Comparison of ENCODE assay signal across 8 cellular contexts in the genomic region with DNA sequence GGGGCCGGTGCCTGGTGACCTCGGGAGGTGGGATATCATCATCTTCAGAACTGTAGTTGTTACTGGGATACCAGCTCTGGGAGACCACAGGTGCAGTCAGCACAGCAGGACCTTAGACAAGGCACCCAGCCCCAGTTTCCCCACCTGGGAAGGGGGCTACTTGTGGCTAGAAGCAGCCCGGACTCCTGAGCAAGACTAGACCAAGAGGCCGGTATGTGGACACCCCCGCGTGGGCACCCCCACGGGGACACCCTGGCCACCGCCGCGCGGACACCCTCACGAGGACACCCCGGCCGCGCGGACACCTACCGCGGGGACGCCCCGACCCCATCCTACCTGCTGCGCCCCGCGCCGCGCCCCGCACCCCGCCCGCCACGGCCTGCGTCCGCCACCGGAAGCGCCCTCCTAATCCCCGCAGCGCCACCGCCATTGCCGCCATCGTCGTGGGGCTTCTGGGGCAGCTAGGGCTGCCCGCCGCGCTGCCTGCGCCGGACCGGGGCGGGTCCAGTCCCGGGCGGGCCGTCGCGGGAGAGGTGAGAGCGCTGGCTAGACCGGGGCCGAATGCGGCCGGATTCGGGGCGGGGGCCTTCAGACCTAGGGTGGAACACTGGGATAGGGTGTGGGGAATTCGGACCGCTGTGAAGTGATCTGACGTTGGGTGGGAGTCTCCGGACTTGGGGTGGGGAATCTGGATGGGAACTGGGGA. TPM values are rescaled to one million over a fixed set of nuclear protein-coding genes. Genes with fewer than 3 reads are reported as not detected.
DNase-seq lines count a peak whose midpoint lies in the region; TF ChIP-seq lines count a peak whose summit lies in the region.

A gene (plus strand): TSS at position 408 of the 706 bp plus-strand sequence. CDS start 20,755 bp downstream, outside the sequence.
A gene (minus strand): TSS at position 454 of the 706 bp plus-strand sequence. CDS start 15 bp downstream, at position 439.

- H3K27ac ChIP-seq in brain microvascular endothelial cell = peak within 1 kb of the TSS; percentile 97
- peak within 1 kb of the TSS; percentile 89 for H3K27ac ChIP-seq in smooth muscle cell (ENCODE audit: low read depth)

- peak; percentile 58 for DNase-seq in NK-92 treated with Interleukin-12 subunit alpha and Interleukin-12 subunit beta, amount 100 ng/mL, for 24 hours (lab: John Stamatoyannopoulos, UW)
- DNase-seq in NK-92 (lab: John Stamatoyannopoulos, UW; ENCODE audit: unreplicated experiment) = no peak
- peak; percentile 22 for DNase-seq in KG1 (lab: John Stamatoyannopoulos, UW)
- peak; percentile 77 for DNase-seq in UCSD-AML1 (lab: John Stamatoyannopoulos, UW; ENCODE audit: unreplicated experiment)
- peak; percentile 28 for DNase-seq in brain microvascular endothelial cell
- DNase-seq in iPS-NIHi11 (ENCODE audit: low spot score) = peak; percentile 90
- DNase-seq in smooth muscle cell (lab: John Stamatoyannopoulos, UW; ENCODE audit: unreplicated experiment) = no peak
- DNase-seq in amniotic stem cell (lab: John Stamatoyannopoulos, UW) = no peak

- peak within 1 kb of the TSS; percentile 73 for H3K9ac ChIP-seq in smooth muscle cell (ENCODE audit: low read depth)

- 99% methylated on average over 26 of the region's 62 CpGs for WGBS in smooth muscle cell (ENCODE audit: low lambda C conversion rate)

- H2AFZ ChIP-seq in smooth muscle cell (ENCODE audit: low read depth) = peak within 1 kb of the TSS; percentile 23

- peak within 1 kb of the TSS; percentile 54 for H3K4me2 ChIP-seq in smooth muscle cell

- H3K9me3 ChIP-seq in smooth muscle cell (replicated peaks; ENCODE audit: low read depth) = no peaks in the 10 kb centered on the region

- peaks cover 7% of the 10 kb centered on the region for H3F3A ChIP-seq in smooth muscle cell (ENCODE audit: low read depth)

- H4K20me1 ChIP-seq in smooth muscle cell (ENCODE audit: low read depth) = no peaks in the 10 kb centered on the region

- in situ Hi-C loops in brain microvascular endothelial cell (cut with HindIII; ENCODE audit: low pct_ligation_motif_present, low sequenced_read_pairs) = no loop called here

- TF ChIP-seq CTCF in brain microvascular endothelial cell (IDR thresholded peaks at IDR 0.05; ENCODE audit: low read depth, low read length, missing control alignments) = no peak
- TF ChIP-seq CTCF in smooth muscle cell (IDR thresholded peaks at IDR 0.05; ENCODE audit: borderline replicate concordance, insufficient read depth, poor library complexity, severe bottlenecking) = no peak

- H3K4me1 ChIP-seq in smooth muscle cell (ENCODE audit: low read depth) = peaks cover 15% of the 10 kb centered on the region

- H3K27me3 ChIP-seq in brain microvascular endothelial cell (replicated peaks) = no peaks in the 10 kb centered on the region
- H3K27me3 ChIP-seq in smooth muscle cell (ENCODE audit: low read depth) = no peaks in the 10 kb centered on the region

- H3K36me3 ChIP-seq in brain microvascular endothelial cell (replicated peaks) = no peaks in the 10 kb centered on the region
- no peaks in the 10 kb centered on the region for H3K36me3 ChIP-seq in smooth muscle cell (ENCODE audit: low read depth)

- peak within 1 kb of the TSS; percentile 79 for H3K4me3 ChIP-seq in brain microvascular endothelial cell (ENCODE audit: low read depth, low read length)
- H3K4me3 ChIP-seq in smooth muscle cell = no peak within 1 kb of the TSS

- no peaks in the 10 kb centered on the region for H3K79me2 ChIP-seq in smooth muscle cell (ENCODE audit: low read depth)

RNA-seq across cellular contexts. Expression of the first gene that starts in this region (rescaled TPM):
- 4.1 and 9.9 TPM in 2 replicates for total RNA-seq in smooth muscle cell
- 6.2 and 34.1 TPM in 2 replicates for polyA plus RNA-seq in smooth muscle cell

RNA-seq across cellular contexts. Expression of the second gene that starts in this region (rescaled TPM):
- 0.36 TPM in 1 of 2 replicates, not detected in the other for total RNA-seq in smooth muscle cell
- polyA plus RNA-seq in smooth muscle cell = 0.99 and 3.2 TPM in 2 replicates

Comparison
In these comparisons a context has a peak if more than half of its experiments do, and no peak if none do; other contexts are left out.
1. DNase-seq: peak in NK-92 treated with Interleukin-12 subunit alpha and Interleukin-12 subunit beta, amount 100 ng/mL, for 24 hours (single experiment), KG1 (single experiment), UCSD-AML1 (single experiment), brain microvascular endothelial cell (single experiment) and iPS-NIHi11 (single experiment); none in NK-92 (single experiment), smooth muscle cell (single experiment) and amniotic stem cell (single experiment).